Comparison of ENCODE assay signal across 7 cellular contexts in genomic region chr7:149321125-149321905, GRCh38. TPM values are rescaled to one million over a fixed set of nuclear protein-coding genes. Genes with fewer than 3 reads are reported as not detected.
A peak's percentile ranks its signal among the peaks of the same experiment; 100 is the strongest.
DNase-seq lines count a peak whose midpoint lies in the region; ATAC-seq, FAIRE-seq and TF ChIP-seq lines count a peak whose summit lies in the region.
"Not testable (repeated sequence)": the region's sequence is repeated elsewhere in the genome, so short reads cannot be mapped to it uniquely, and the experiment has no call there.

No MANE protein-coding gene starts in this region.

- not testable (repeated sequence) for BruUV-seq in endothelial cell of umbilical vein (replicated peaks; lab: Mats Ljungman, UMichigan)

- not testable (repeated sequence) for H3K27me3 ChIP-seq in endothelial cell of umbilical vein (ENCODE audit: control insufficient read depth in 2 of 2, insufficient read depth in 2 of 2, low read length in 2 of 2); hepatocyte; skeletal muscle tissue (ENCODE audit: control insufficient read depth in 3 of 3, insufficient read depth in 3 of 3, low read length in 3 of 3)

- dilution Hi-C loops in endothelial cell of umbilical vein (cut with MboI; ENCODE audit: extremely low pct_ligation_motif_present, low sequenced_read_pairs): not testable (repeated sequence)

- H2AFZ ChIP-seq in endothelial cell of umbilical vein (ENCODE audit: low read depth, low read length): peak overlapping the region; percentile 54
- H2AFZ ChIP-seq in hepatocyte: not testable (repeated sequence)

- ATAC-seq in activated naive CD8-positive, alpha-beta T cell treated with anti-CD3 and anti-CD28 coated beads, Interleukin-2, amount 10 ng/mL, durations not matched to agents 7 days and 5 days (ENCODE audit: low read depth): not testable (repeated sequence)
- peak in 1 of 2 donors; percentile 81 for ATAC-seq in natural killer cell treated with Interleukin-12 subunit alpha and Interleukin-12 subunit beta and Interleukin-15 and Interleukin-18, amount 100 ng/mL, for 72 hours

- H3K4me1 ChIP-seq in endothelial cell of umbilical vein (ENCODE audit: control insufficient read depth, extremely low read depth, insufficient read depth, low read length); hepatocyte (ENCODE audit: insufficient read depth); skeletal muscle tissue (ENCODE audit: control insufficient read depth in 3 of 3, insufficient read depth in 3 of 3, low read length in 3 of 3): not testable (repeated sequence)

- CTCF ChIA-PET in endothelial cell of umbilical vein (lab: Charles Lee): interaction anchor here (0.6 to 2.2 kb wide), 2 partner anchors 11 to 14 kb away, joined by 3 to 15 read pairs; no protein-coding TSS in a partner anchor

- peak overlapping the region; percentile 70 for H3K4me3 Mint-ChIP-seq in T-helper 2 cell treated with Interferon-gamma antibody and Interleukin-4, amounts not matched to agents 5 μg/mL and 100 μg/mL, for 36 hours
- peak overlapping the region; percentile 65 for H3K4me3 Mint-ChIP-seq in activated naive CD8-positive, alpha-beta T cell treated with anti-CD3 and anti-CD28 coated beads, Interleukin-2, amount 10 ng/mL, durations not matched to agents 7 days and 5 days
- H3K4me3 Mint-ChIP-seq in natural killer cell treated with Interleukin-12 subunit alpha and Interleukin-12 subunit beta and Interleukin-15 and Interleukin-18, amount 100 ng/mL, for 72 hours: peak overlapping the region; percentile 25

- peaks cover 15% of the 10 kb centered on the region for H3K9me3 Mint-ChIP-seq in T-helper 2 cell treated with Interferon-gamma antibody and Interleukin-4, amounts not matched to agents 5 μg/mL and 100 μg/mL, for 36 hours
- not testable (repeated sequence) for H3K9me3 Mint-ChIP-seq in activated naive CD8-positive, alpha-beta T cell treated with anti-CD3 and anti-CD28 coated beads, Interleukin-2, amount 10 ng/mL, durations not matched to agents 7 days and 5 days; natural killer cell treated with Interleukin-12 subunit alpha and Interleukin-12 subunit beta and Interleukin-15 and Interleukin-18, amount 100 ng/mL, for 72 hours

- POLR2A ChIA-PET in activated naive CD8-positive, alpha-beta T cell treated with anti-CD3 and anti-CD28 coated beads, Interleukin-2, amount 10 ng/mL, durations not matched to agents 7 days and 5 days (lab: Charles Lee); endothelial cell of umbilical vein (lab: Charles Lee): not testable (repeated sequence)

- 72% methylated on average over 14 of the region's 14 CpGs for WGBS in hepatocyte (ENCODE audit: low lambda C conversion rate, missing lambda C conversion rate)

- not testable (repeated sequence) for H3K27ac ChIP-seq in endothelial cell of umbilical vein (ENCODE audit: insufficient read depth, low read depth, low read length); hepatocyte; skeletal muscle tissue (ENCODE audit: low read depth, low read length)

- H3K36me3 Mint-ChIP-seq in T-helper 2 cell treated with Interferon-gamma antibody and Interleukin-4, amounts not matched to agents 5 μg/mL and 100 μg/mL, for 36 hours (ENCODE audit: low read depth); activated naive CD8-positive, alpha-beta T cell treated with anti-CD3 and anti-CD28 coated beads, Interleukin-2, amount 10 ng/mL, durations not matched to agents 7 days and 5 days; natural killer cell treated with Interleukin-12 subunit alpha and Interleukin-12 subunit beta and Interleukin-15 and Interleukin-18, amount 100 ng/mL, for 72 hours: not testable (repeated sequence)

- H3K9me2 ChIP-seq in hepatocyte (replicated peaks; ENCODE audit: insufficient read depth): not testable (repeated sequence)

- H3K9me1 ChIP-seq in endothelial cell of umbilical vein (replicated peaks; ENCODE audit: control insufficient read depth, extremely low read depth, insufficient read depth, low read length): not testable (repeated sequence)

- not testable (repeated sequence) for TF ChIP-seq CTCF in endothelial cell of umbilical vein (IDR thresholded peaks at IDR 0.05; ENCODE audit: extremely low read depth in 1 of 2, insufficient read depth in 1 of 2, low read depth in 1 of 2, low read length in 2 of 2); hepatocyte (IDR thresholded peaks at IDR 0.05; ENCODE audit: poor library complexity)

- H3K4me2 ChIP-seq in endothelial cell of umbilical vein (ENCODE audit: insufficient read depth, low read length) (peak overlapping the region; percentile 34), hepatocyte (peak overlapping the region; percentile 61)

- not testable (repeated sequence) for H3K9me3 ChIP-seq in endothelial cell of umbilical vein (replicated peaks; ENCODE audit: control insufficient read depth, insufficient read depth, low read length); hepatocyte (ENCODE audit: low read depth); skeletal muscle tissue (ENCODE audit: control insufficient read depth in 3 of 3, low read length in 3 of 3)

- H3K79me2 ChIP-seq in endothelial cell of umbilical vein (ENCODE audit: control insufficient read depth, insufficient read depth, low read length); hepatocyte: not testable (repeated sequence)

- peak overlapping the region in 1 of 3 experiments; percentile 15 for H3K4me3 ChIP-seq in endothelial cell of umbilical vein (replicated peaks in 1 of 3; ENCODE audit: insufficient read depth in 1 of 3, low read depth in 1 of 3, low read length in 3 of 3)
- H3K4me3 ChIP-seq in hepatocyte: not testable (repeated sequence)
- peak overlapping the region; percentile 1 to 31 (median 4) for H3K4me3 ChIP-seq in skeletal muscle tissue (ENCODE audit: low read length in 3 of 3)

- H3K27ac Mint-ChIP-seq in T-helper 2 cell treated with Interferon-gamma antibody and Interleukin-4, amounts not matched to agents 5 μg/mL and 100 μg/mL, for 36 hours: peak overlapping the region; percentile 22
- peak overlapping the region; percentile 63 for H3K27ac Mint-ChIP-seq in activated naive CD8-positive, alpha-beta T cell treated with anti-CD3 and anti-CD28 coated beads, Interleukin-2, amount 10 ng/mL, durations not matched to agents 7 days and 5 days
- not testable (repeated sequence) for H3K27ac Mint-ChIP-seq in natural killer cell treated with Interleukin-12 subunit alpha and Interleukin-12 subunit beta and Interleukin-15 and Interleukin-18, amount 100 ng/mL, for 72 hours

- TF ChIP-seq POLR2A in endothelial cell of umbilical vein (IDR thresholded peaks at IDR 0.05; ENCODE audit: low read depth, low read length): not testable (repeated sequence)

- peaks cover 17% of the 10 kb centered on the region for H3K4me1 Mint-ChIP-seq in T-helper 2 cell treated with Interferon-gamma antibody and Interleukin-4, amounts not matched to agents 5 μg/mL and 100 μg/mL, for 36 hours (ENCODE audit: low read depth)
- H3K4me1 Mint-ChIP-seq in activated naive CD8-positive, alpha-beta T cell treated with anti-CD3 and anti-CD28 coated beads, Interleukin-2, amount 10 ng/mL, durations not matched to agents 7 days and 5 days: peaks cover 15% of the 10 kb centered on the region
- peaks cover 8 to 11% of the 10 kb centered on the region in 2 donors for H3K4me1 Mint-ChIP-seq in natural killer cell treated with Interleukin-12 subunit alpha and Interleukin-12 subunit beta and Interleukin-15 and Interleukin-18, amount 100 ng/mL, for 72 hours (ENCODE audit: low read depth in 2 of 2)

- not testable (repeated sequence) for H4K20me1 ChIP-seq in endothelial cell of umbilical vein (replicated peaks; ENCODE audit: control insufficient read depth, extremely low read depth, insufficient read depth, low read length); hepatocyte (ENCODE audit: insufficient read depth, poor library complexity, severe bottlenecking)

- H3K36me3 ChIP-seq in endothelial cell of umbilical vein (ENCODE audit: control insufficient read depth in 2 of 2, extremely low read depth in 1 of 2, insufficient read depth in 2 of 2, low read length in 2 of 2); hepatocyte (replicated peaks; ENCODE audit: insufficient read depth, low read depth); skeletal muscle tissue (ENCODE audit: control insufficient read depth in 3 of 3, insufficient read depth in 3 of 3, low read length in 3 of 3): not testable (repeated sequence)

- DNase-seq in HTR-8/SVneo (ENCODE audit: insufficient read length, low spot score); T-helper 2 cell treated with Interferon-gamma antibody and Interleukin-4, amounts not matched to agents 5 μg/mL and 100 μg/mL, for 36 hours (ENCODE audit: low spot score); activated naive CD8-positive, alpha-beta T cell treated with anti-CD3 and anti-CD28 coated beads, Interleukin-2, amount 10 ng/mL, durations not matched to agents 7 days and 5 days; hepatocyte (ENCODE audit: low spot score); natural killer cell treated with Interleukin-12 subunit alpha and Interleukin-12 subunit beta and Interleukin-15 and Interleukin-18, amount 100 ng/mL, for 72 hours (ENCODE audit: low spot score): not testable (repeated sequence)
- peak; percentile 6 for DNase-seq in endothelial cell of umbilical vein (ENCODE audit: low read depth, low spot score)

- not testable (repeated sequence) for H3K9ac ChIP-seq in endothelial cell of umbilical vein (replicated peaks; ENCODE audit: extremely low read depth, insufficient read depth, low read length); skeletal muscle tissue (ENCODE audit: low read depth in 1 of 3, low read length in 3 of 3)

- H3K27me3 Mint-ChIP-seq in T-helper 2 cell treated with Interferon-gamma antibody and Interleukin-4, amounts not matched to agents 5 μg/mL and 100 μg/mL, for 36 hours (ENCODE audit: low read depth): not testable (repeated sequence)
- peaks cover 13% of the 10 kb centered on the region for H3K27me3 Mint-ChIP-seq in activated naive CD8-positive, alpha-beta T cell treated with anti-CD3 and anti-CD28 coated beads, Interleukin-2, amount 10 ng/mL, durations not matched to agents 7 days and 5 days
- H3K27me3 Mint-ChIP-seq in natural killer cell treated with Interleukin-12 subunit alpha and Interleukin-12 subunit beta and Interleukin-15 and Interleukin-18, amount 100 ng/mL, for 72 hours: peaks cover 27 to 36% of the 10 kb centered on the region in 2 donors

- FAIRE-seq in HTR-8/SVneo (lab: Jason Lieb, UNC): peak; percentile 72
- FAIRE-seq in endothelial cell of umbilical vein (lab: Jason Lieb, UNC): not testable (repeated sequence)

- intact Hi-C loops in endothelial cell of umbilical vein (cut with micrococcal nuclease): not testable (repeated sequence)

RNA-seq across cellular contexts. Expression of gene ZNF783, which starts 59.3 kb away (rescaled TPM):
- total RNA-seq in activated naive CD8-positive, alpha-beta T cell treated with anti-CD3 and anti-CD28 coated beads, Interleukin-2, amount 10 ng/mL, durations not matched to agents 7 days and 5 days: 10 to 100 TPM; 22.0 to 23.7 TPM
- total RNA-seq in endothelial cell of umbilical vein (9.2 and 9.8 TPM in 2 replicates), hepatocyte (6.5 and 7.9 TPM in 2 replicates), skeletal muscle tissue (8.9 TPM)
- polyA plus RNA-seq in endothelial cell of umbilical vein (7.3 and 8.0 TPM in 2 replicates), hepatocyte (7.8 and 8.6 TPM in 2 replicates)
- 4.2 and 5.5 TPM in 2 replicates for polyA plus RNA-seq in endothelial cell of umbilical vein (2011; cell fraction: cytosol; rRNA removed)
- polyA plus RNA-seq in endothelial cell of umbilical vein (2011; cell fraction: nucleus; rRNA removed): 39.4 and 41.8 TPM in 2 replicates
- polyA plus RNA-seq in endothelial cell of umbilical vein (2012): 3.9 and 5.4 TPM in 2 replicates
- polyA minus RNA-seq in endothelial cell of umbilical vein: 6.9 and 10.7 TPM in 2 replicates
- 3.9 TPM for polyA minus RNA-seq in endothelial cell of umbilical vein (2011; cell fraction: cytosol; rRNA and poly(A)+ RNA removed)
- polyA minus RNA-seq in endothelial cell of umbilical vein (2011; cell fraction: nucleus; rRNA and poly(A)+ RNA removed): 7.7 and 10.1 TPM in 2 replicates
- 10 to 100 TPM; 14.0 to 27.9 TPM for total RNA-seq in natural killer cell treated with Interleukin-12 subunit alpha and Interleukin-12 subunit beta and Interleukin-15 and Interleukin-18, amount 100 ng/mL, for 72 hours
